In genomic region chr6:169701953-169702639, GRCh38 we compare ENCODE assay signal across 8 cellular contexts. TPM values are rescaled to one million over a fixed set of nuclear protein-coding genes. Genes with fewer than 3 reads are reported as not detected.
A peak's percentile ranks its signal among the peaks of the same experiment; 100 is the strongest.
DNase-seq lines count a peak whose midpoint lies in the region; ATAC-seq and TF ChIP-seq lines count a peak whose summit lies in the region.

Gene C6orf120 (plus strand): TSS chr6:169702126. CDS start chr6:169702460, 334 bp downstream.
Gene WDR27 (minus strand): TSS chr6:169702029. CDS start chr6:169689005, 13,024 bp downstream.

- H3K27ac Mint-ChIP-seq in type B pancreatic cell = peak within 1 kb of the TSS; percentile 93

- intact Hi-C loops in cardiac septum (cut with DNase I) = loop anchor here (2.0 kb wide), 2 partner anchors 21 to 49 kb away; partner anchors contain the start of genes DYNLT2 and ERMARD

- H3K9me3 ChIP-seq in adipocyte (ENCODE audit: control insufficient read depth, low read length) = no peaks in the 10 kb centered on the region

- peak within 1 kb of the TSS; percentile 93 for H3K4me3 Mint-ChIP-seq in type B pancreatic cell

- peaks cover 45% of the 10 kb centered on the region for H3K4me1 ChIP-seq in adipocyte (ENCODE audit: control insufficient read depth, insufficient read depth, low read length)

- no peaks in the 10 kb centered on the region for H3K36me3 ChIP-seq in adipocyte (ENCODE audit: control insufficient read depth, insufficient read depth, low read length, severe bottlenecking)

- peak within 1 kb of the TSS; percentile 96 for H3K9ac ChIP-seq in adipocyte (ENCODE audit: low read length)

- DNase-seq in NCI-H1417 treated with DMSO at 0.1 percent for 48 hours (lab: John Stamatoyannopoulos, UW) (peak; percentile 88), SW480 (ENCODE audit: low spot score) (peak; percentile 91), adipocyte (ENCODE audit: low read depth) (peak; percentile 99), cardiac septum (ENCODE audit: low spot score) (peak; percentile 97), pons (ENCODE audit: low spot score) (peak; percentile 91), type B pancreatic cell (ENCODE audit: extremely low spot score, unreplicated experiment) (peak; percentile 96)

- peak within 1 kb of the TSS; percentile 91 for H3K4me3 ChIP-seq in adipocyte (ENCODE audit: low read length)

- H3K4me1 Mint-ChIP-seq in type B pancreatic cell (ENCODE audit: unreplicated experiment) = peaks cover 32% of the 10 kb centered on the region

- peak; percentile 91 for ATAC-seq in HG02763 (IDR thresholded peaks at IDR 0.05; ENCODE audit: unreplicated experiment)

- peaks cover 15% of the 10 kb centered on the region for H3K36me3 Mint-ChIP-seq in type B pancreatic cell

- H3K27me3 Mint-ChIP-seq in type B pancreatic cell = no peaks in the 10 kb centered on the region

- no peaks in the 10 kb centered on the region for H3K27me3 ChIP-seq in adipocyte (replicated peaks; ENCODE audit: control insufficient read depth, insufficient read depth, low read length)

- H3K9me3 Mint-ChIP-seq in type B pancreatic cell = no peaks in the 10 kb centered on the region

- TF ChIP-seq CTCF in GM12874 (IDR thresholded peaks at IDR 0.05; ENCODE audit: insufficient read depth, low read depth, low read length) (0 out of 2 replicates have a peak, but pooled peaks have one; percentile 1), type B pancreatic cell (conservative IDR thresholded peaks at IDR 0.05) (no peak)

RNA-seq across cellular contexts. Expression of gene C6orf120, which starts in this region (rescaled TPM):
- total RNA-seq in cardiac septum (13.6 TPM), type B pancreatic cell (ENCODE audit: low replicate concordance) (30.4 and 30.8 TPM in 2 replicates)

RNA-seq across cellular contexts. Expression of gene WDR27, which starts in this region (rescaled TPM):
- total RNA-seq in cardiac septum (7.2 TPM), type B pancreatic cell (ENCODE audit: low replicate concordance) (61.2 and 112 TPM in 2 replicates)

Comparison
In these comparisons a context has a peak if more than half of its experiments do, and no peak if none do; other contexts are left out.
1. Peak in every context shown above with its lines: DNase-seq, ATAC-seq and H3K4me3 ChIP-seq.